Comparison of ENCODE assay signal across 18 cellular contexts in the genomic region with DNA sequence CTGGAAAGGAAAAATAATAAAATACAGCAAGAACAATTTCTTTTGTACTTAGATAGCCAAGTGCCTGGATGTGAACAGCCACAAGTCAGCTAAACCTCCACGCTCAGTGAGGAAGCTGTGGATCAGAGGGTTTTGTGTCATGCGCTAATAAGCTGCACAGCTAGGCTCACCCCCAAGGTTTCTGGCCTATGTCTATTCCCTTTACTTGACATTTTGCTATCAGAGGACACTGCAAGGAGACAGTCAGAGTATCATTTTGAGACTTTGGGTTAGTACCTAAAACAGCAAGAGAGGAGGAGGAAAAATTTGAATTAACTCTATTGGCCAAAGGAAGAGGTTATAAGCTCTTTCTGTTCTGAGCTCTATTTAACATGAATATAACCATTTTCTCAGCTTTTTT.
DNase-seq lines count a peak whose midpoint lies in the region; ATAC-seq and TF ChIP-seq lines count a peak whose summit lies in the region.
"Had no signal": no experiment of that assay in that cellular context is flagged by ENCODE, and none has a peak within 500 bp of the region (broad histone marks: within the 10 kb centered on the region; RNA-seq: fewer than 3 reads in every experiment).

No MANE protein-coding gene starts in this region.

- peak; percentile 51 for ATAC-seq in HG02885 (IDR thresholded peaks at IDR 0.05; ENCODE audit: poor library complexity, unreplicated experiment)
- no peak for ATAC-seq in HG02642 (IDR thresholded peaks at IDR 0.05; ENCODE audit: poor library complexity, unreplicated experiment)
- no peak for ATAC-seq in GM18517 (IDR thresholded peaks at IDR 0.05; ENCODE audit: unreplicated experiment)

- intact Hi-C loops in left ventricle myocardium inferior (cut with micrococcal nuclease) = no loop called here

- peaks cover 29% of the 10 kb centered on the region for H3K4me1 ChIP-seq in left ventricle myocardium inferior
- H3K4me1 ChIP-seq in right atrium auricular region = peaks cover 0 to 6% of the 10 kb centered on the region in 2 donors
- peaks cover 29% of the 10 kb centered on the region for H3K4me1 ChIP-seq in parathyroid adenoma
- H3K4me1 ChIP-seq: HAP-1 had no signal

- peaks cover 2% of the 10 kb centered on the region for H3K79me2 ChIP-seq in parathyroid adenoma

- H3K4me2 ChIP-seq in parathyroid adenoma (ENCODE audit: low read length) = no peak overlapping the region

- TF ChIP-seq CTCF in left ventricle myocardium inferior (IDR thresholded peaks at IDR 0.05; ENCODE audit: borderline replicate concordance) = no peak
- TF ChIP-seq CTCF in right atrium auricular region (IDR thresholded peaks at IDR 0.05) = no peak
- TF ChIP-seq CTCF in WERI-Rb-1 (IDR thresholded peaks at IDR 0.05; ENCODE audit: low read depth, low read length) = no peak
- TF ChIP-seq CTCF in parathyroid adenoma (IDR thresholded peaks at IDR 0.05) = no peak

- H3K9ac ChIP-seq in parathyroid adenoma = no peak overlapping the region

- DNase-seq in left ventricle myocardium inferior (no peak), right atrium auricular region (ENCODE audit: low spot score) (no peak), WERI-Rb-1 (peak; percentile 19), NCI-H526 treated with DMSO at 0.1 percent for 48 hours (lab: John Stamatoyannopoulos, UW) (no peak)
- DNase-seq: C1 segment of cervical spinal cord; Calu3; CD4-positive, alpha-beta memory T cell; COR-L47; DMS53; DMS79 treated with DMSO at 0.1 percent for 48 hours; GF-D8; GOT3; HFFc6 had no signal

- H3K27me3 ChIP-seq in left ventricle myocardium inferior (ENCODE audit: low read depth) (no peaks in the 10 kb centered on the region), right atrium auricular region (no peaks in the 10 kb centered on the region), WERI-Rb-1 (ENCODE audit: insufficient read depth, low read depth, severe bottlenecking) (no peaks in the 10 kb centered on the region), parathyroid adenoma (ENCODE audit: control insufficient read depth, insufficient read depth, low read length) (no peaks in the 10 kb centered on the region)

- no peak overlapping the region for H3K4me3 ChIP-seq in left ventricle myocardium inferior
- H3K4me3 ChIP-seq in right atrium auricular region = no peak overlapping the region
- H3K4me3 ChIP-seq in WERI-Rb-1 (ENCODE audit: low read depth, low read length) = no peak overlapping the region
- no peak overlapping the region for H3K4me3 ChIP-seq in parathyroid adenoma (ENCODE audit: low read depth, low read length)
- H3K4me3 ChIP-seq: HAP-1 had no signal

- H3K27ac ChIP-seq in left ventricle myocardium inferior (replicated peaks) (peak overlapping the region; percentile 77), right atrium auricular region (no peak overlapping the region), WERI-Rb-1 (no peak overlapping the region), parathyroid adenoma (peak overlapping the region; percentile 80)

- H3K9me3 ChIP-seq in left ventricle myocardium inferior (replicated peaks) (no peaks in the 10 kb centered on the region), right atrium auricular region (no peaks in the 10 kb centered on the region), WERI-Rb-1 (ENCODE audit: severe bottlenecking) (peaks cover 2% of the 10 kb centered on the region), parathyroid adenoma (ENCODE audit: control insufficient read depth, low read length) (no peaks in the 10 kb centered on the region)
- H3K9me3 ChIP-seq: HAP-1 had no signal

- H3K36me3 ChIP-seq in left ventricle myocardium inferior (no peaks in the 10 kb centered on the region), right atrium auricular region (no peaks in the 10 kb centered on the region), WERI-Rb-1 (no peaks in the 10 kb centered on the region), parathyroid adenoma (ENCODE audit: control insufficient read depth, insufficient read depth, low read length) (no peaks in the 10 kb centered on the region)
- H3K36me3 ChIP-seq: HAP-1 had no signal

- H2AFZ ChIP-seq in parathyroid adenoma = peak overlapping the region; percentile 64

Comparison
In these comparisons a context has a peak if more than half of its experiments do, and no peak if none do; other contexts are left out.
1. H3K27ac ChIP-seq: peak in left ventricle myocardium inferior (single experiment) and parathyroid adenoma (single experiment); none in right atrium auricular region (0 of 2) and WERI-Rb-1 (single experiment).